30 cellular contexts compared by ENCODE assay signal in the genomic region with DNA sequence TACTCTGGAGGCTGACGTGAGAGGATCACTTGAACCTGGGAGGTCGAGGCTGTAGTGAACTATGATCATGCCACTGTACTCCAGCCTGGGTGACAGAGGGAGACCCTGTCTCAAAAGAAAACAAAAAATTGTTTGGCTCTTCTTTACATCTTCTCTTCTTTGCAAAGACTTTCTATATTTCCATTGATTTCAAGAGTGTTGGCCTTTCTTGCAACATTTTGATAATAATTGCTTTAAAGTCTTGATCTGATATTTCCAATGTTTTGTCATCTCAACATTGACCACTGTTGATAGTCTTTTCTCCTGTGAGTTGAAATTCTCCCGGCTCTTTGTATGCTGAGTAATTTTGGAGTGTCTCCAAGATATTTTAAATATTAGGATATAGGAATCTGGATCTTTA. TPM values are rescaled to one million over a fixed set of nuclear protein-coding genes. Genes with fewer than 3 reads are reported as not detected.
"Had no signal": no experiment of that assay in that cellular context is flagged by ENCODE, and none has a peak within 500 bp of the region (broad histone marks: within the 10 kb centered on the region; RNA-seq: fewer than 3 reads in every experiment).

No MANE protein-coding gene starts in this region.

- H3K4me3 ChIP-seq: colonic mucosa, esophagus squamous epithelium, gastrocnemius medialis, heart right ventricle, left lung, lower lobe of right lung, mucosa of descending colon had no signal

- H3K36me3 ChIP-seq: colonic mucosa, esophagus squamous epithelium, gastrocnemius medialis, heart right ventricle, left lung, lower lobe of right lung had no signal

- H3K27ac ChIP-seq: colonic mucosa, epithelial cell of prostate, esophagus squamous epithelium, gastrocnemius medialis, heart right ventricle, left lung, lower lobe of right lung had no signal

- H3K4me3 Mint-ChIP-seq: dendritic cell treated with granulocyte-macrophage colony-stimulating factor and Interleukin-4, amounts not matched to agents 40 ng/mL and 50 ng/mL, for 4 days; effector memory CD8-positive, alpha-beta T cell; endodermal cell; mesothelial cell of epicardium had no signal

- DNase-seq: cortex of kidney; effector CD8-positive, alpha-beta T cell; effector memory CD8-positive, alpha-beta T cell; endodermal cell; erythroblast; esophagus squamous epithelium; foreskin fibroblast; foreskin melanocyte; gastrocnemius medialis; glutamatergic neuron; heart right ventricle; hippocampal formation; left cardiac atrium; left lung had no signal

- H3K4me1 Mint-ChIP-seq: endodermal cell had no signal

- H3K4me1 ChIP-seq: colonic mucosa, gastrocnemius medialis, heart right ventricle, left lung, lower lobe of right lung had no signal

- H3K9me3 Mint-ChIP-seq: dendritic cell treated with granulocyte-macrophage colony-stimulating factor and Interleukin-4, amounts not matched to agents 40 ng/mL and 50 ng/mL, for 4 days; effector memory CD8-positive, alpha-beta T cell; endodermal cell had no signal

- H3K27me3 ChIP-seq: colonic mucosa, left lung had no signal

- H3K27ac Mint-ChIP-seq: dendritic cell treated with granulocyte-macrophage colony-stimulating factor and Interleukin-4, amounts not matched to agents 40 ng/mL and 50 ng/mL, for 4 days; effector memory CD8-positive, alpha-beta T cell; endodermal cell; mesothelial cell of epicardium had no signal

- ATAC-seq: effector memory CD8-positive, alpha-beta T cell; esophagus mucosa; gastrocnemius medialis; heart right ventricle; left cardiac atrium; left lung; left ventricle myocardium superior; lower lobe of right lung; mucosa of descending colon had no signal

- H3K9me3 ChIP-seq: colonic mucosa, esophagus squamous epithelium, gastrocnemius medialis, left lung, lower lobe of right lung, mucosa of descending colon had no signal

RNA-seq across cellular contexts. Expression of a gene that starts 17.8 kb away (rescaled TPM):
- total RNA-seq: left ventricle myocardium superior, lung microvascular endothelial cell, myocyte had no signal

RNA-seq across cellular contexts. Expression of a gene that starts 42.9 kb away (rescaled TPM):
- total RNA-seq: glomerular endothelial cell, heart right ventricle, left cardiac atrium, left ventricle myocardium superior, mesenteric fat pad, myocyte had no signal
- polyA plus RNA-seq: heart right ventricle, keratinocyte had no signal

RNA-seq across cellular contexts. Expression of a gene that starts 48.0 kb away (rescaled TPM):
- total RNA-seq: colonic mucosa, dermis microvascular lymphatic vessel endothelial cell, endodermal cell, esophagus mucosa, esophagus squamous epithelium, gastrocnemius medialis, glomerular endothelial cell, heart right ventricle, kidney epithelial cell, left cardiac atrium, left lung, left ventricle myocardium superior, lower leg skin, lower lobe of right lung, lung microvascular endothelial cell, mesenteric fat pad, mesothelial cell of epicardium, mucosa of descending colon, myocyte had no signal
- polyA plus RNA-seq: heart right ventricle, keratinocyte had no signal
